Comparison of ENCODE assay signal across 1 cellular context in genomic region chr17:49730078-49730786, GRCh38.
TF ChIP-seq lines count a peak whose summit lies in the region.

No MANE protein-coding gene starts in this region.

TF ChIP-seq in IMR-90, 13 proteins besides CTCF, POLR2A, EP300 and RAD21 (continued from another document):
- TF ChIP-seq ELK1 (IDR thresholded peaks at IDR 0.05; ENCODE audit: borderline replicate concordance, low read depth, low read length) (no peak), USF2 (IDR thresholded peaks at IDR 0.05; ENCODE audit: low read depth, low read length) (no peak), CHD1 (IDR thresholded peaks at IDR 0.05; ENCODE audit: low read depth, low read length) (no peak), MAZ (IDR thresholded peaks at IDR 0.05; ENCODE audit: borderline replicate concordance, low read depth, low read length) (no peak), NFE2L2 (IDR thresholded peaks at IDR 0.05; ENCODE audit: low read depth, low read length) (no peak)
